14 cellular contexts compared by ENCODE assay signal in genomic region chr13:34046457-34046856, GRCh38.
DNase-seq lines count a peak whose midpoint lies in the region; ATAC-seq and TF ChIP-seq lines count a peak whose summit lies in the region.
"Had no signal": no experiment of that assay in that cellular context is flagged by ENCODE, and none has a peak within 500 bp of the region (broad histone marks: within the 10 kb centered on the region; RNA-seq: fewer than 3 reads in every experiment).

No MANE protein-coding gene starts in this region.

- H3K36me3 Mint-ChIP-seq in activated CD4-positive, alpha-beta T cell treated with anti-CD3 and anti-CD28 coated beads for 36 hours (ENCODE audit: low read depth) = no peaks in the 10 kb centered on the region
- H3K36me3 Mint-ChIP-seq: CD4-positive, CD25-positive, alpha-beta regulatory T cell had no signal

- H3K9me3 Mint-ChIP-seq in activated CD4-positive, alpha-beta T cell treated with anti-CD3 and anti-CD28 coated beads for 36 hours (ENCODE audit: low read depth) = peaks cover 4% of the 10 kb centered on the region
- H3K9me3 Mint-ChIP-seq: GM23338 had no signal

- H3K27me3 Mint-ChIP-seq in activated CD4-positive, alpha-beta T cell treated with anti-CD3 and anti-CD28 coated beads for 36 hours = peaks cover 2% of the 10 kb centered on the region
- H3K27me3 Mint-ChIP-seq: CD4-positive, CD25-positive, alpha-beta regulatory T cell had no signal

- CTCF ChIA-PET in activated CD4-positive, alpha-beta T cell treated with anti-CD3 and anti-CD28 coated beads for 36 hours (lab: Charles Lee) = no interaction called here

- intact Hi-C loops in activated CD4-positive, alpha-beta T cell treated with anti-CD3 and anti-CD28 coated beads for 36 hours (cut with DNase I, micrococcal nuclease) = no loop called here
- intact Hi-C loops in spleen (cut with DNase I; ENCODE audit: low total_unique reads) = no loop called here

- no peak for TF ChIP-seq POLR2A in spleen (IDR thresholded peaks at IDR 0.05)

- DNase-seq in GM12865 (ENCODE audit: low read depth) (peak; percentile 20), RPMI7951 (ENCODE audit: low read depth) (peak; percentile 21), fibroblast of peridontal ligament (ENCODE audit: extremely low read depth) (peak; percentile 78), ecto neural progenitor cell (ENCODE audit: low spot score) (no peak), substantia nigra (lab: John Stamatoyannopoulos, UW) (no peak), spleen (no peak)
- no peak for DNase-seq in activated CD4-positive, alpha-beta T cell treated with anti-CD3 and anti-CD28 coated beads for 36 hours
- DNase-seq: 8988T; CD4-positive, CD25-positive, alpha-beta regulatory T cell; H9 had no signal

- H3K9me3 ChIP-seq in spleen = peaks cover 0 to 15% (median 9%) of the 10 kb centered on the region in 8 donors
- H3K9me3 ChIP-seq: BLaER1 treated with 17β-estradiol and CSF1 and Interleukin-3, amounts not matched to agents 10 nM and 100 nM had no signal

- no peaks in the 10 kb centered on the region for H3K27me3 ChIP-seq in spleen (replicated peaks in 1 of 7)
- H3K27me3 ChIP-seq: BLaER1 treated with 17β-estradiol and CSF1 and Interleukin-3, amounts not matched to agents 10 nM and 100 nM had no signal

- POLR2A ChIA-PET in activated CD4-positive, alpha-beta T cell treated with anti-CD3 and anti-CD28 coated beads for 36 hours (lab: Charles Lee) = no interaction called here

- H3K27ac ChIP-seq in substantia nigra (ENCODE audit: low read depth, low read length, poor library complexity, severe bottlenecking) = no peak overlapping the region
- no peak overlapping the region for H3K27ac ChIP-seq in spleen
- H3K27ac ChIP-seq: BLaER1 treated with 17β-estradiol and CSF1 and Interleukin-3, amounts not matched to agents 10 nM and 100 nM had no signal

- no peaks in the 10 kb centered on the region for H3K36me3 ChIP-seq in spleen
- H3K36me3 ChIP-seq: BLaER1 treated with 17β-estradiol and CSF1 and Interleukin-3, amounts not matched to agents 10 nM and 100 nM had no signal

- H3K4me3 Mint-ChIP-seq in activated CD4-positive, alpha-beta T cell treated with anti-CD3 and anti-CD28 coated beads for 36 hours = no peak overlapping the region
- H3K4me3 Mint-ChIP-seq: CD4-positive, CD25-positive, alpha-beta regulatory T cell; GM23338; H9 had no signal

- 85 to 93% (median 87%) methylated on average over 5 of the region's 5 CpGs for WGBS in spleen, 5 donors

- no peak for TF ChIP-seq CTCF in GM12865 (IDR thresholded peaks at IDR 0.05; ENCODE audit: insufficient read depth, low read depth, low read length, missing control alignments)
- TF ChIP-seq CTCF in spleen (IDR thresholded peaks at IDR 0.05 in 8 of 11, conservative IDR thresholded peaks at IDR 0.05 in 3 of 11) = no peak

- no peak overlapping the region for H3K4me3 ChIP-seq in GM12865 (ENCODE audit: low read depth, low read length)
- H3K4me3 ChIP-seq in spleen = no peak overlapping the region
- H3K4me3 ChIP-seq: BLaER1 treated with 17β-estradiol and CSF1 and Interleukin-3, amounts not matched to agents 10 nM and 100 nM; GM23338 had no signal

- peak; percentile 49 for ATAC-seq in HG03565 (IDR thresholded peaks at IDR 0.05; ENCODE audit: unreplicated experiment)
- ATAC-seq in activated CD4-positive, alpha-beta T cell treated with anti-CD3 and anti-CD28 coated beads for 36 hours = no peak
- ATAC-seq: GM23338, HepG2 had no signal

- H3K4me1 ChIP-seq in spleen = no peaks in the 10 kb centered on the region
- H3K4me1 ChIP-seq: BLaER1 treated with 17β-estradiol and CSF1 and Interleukin-3, amounts not matched to agents 10 nM and 100 nM had no signal

- no peaks in the 10 kb centered on the region for H3K4me1 Mint-ChIP-seq in activated CD4-positive, alpha-beta T cell treated with anti-CD3 and anti-CD28 coated beads for 36 hours
- H3K4me1 Mint-ChIP-seq: CD4-positive, CD25-positive, alpha-beta regulatory T cell; GM23338; H9 had no signal

- H3K27ac Mint-ChIP-seq in activated CD4-positive, alpha-beta T cell treated with anti-CD3 and anti-CD28 coated beads for 36 hours = no peak overlapping the region
- H3K27ac Mint-ChIP-seq: CD4-positive, CD25-positive, alpha-beta regulatory T cell; GM23338; H9 had no signal

Comparison
In these comparisons a context has a peak if more than half of its experiments do, and no peak if none do; other contexts are left out.
1. DNase-seq: peak in GM12865 (single experiment), RPMI7951 (single experiment) and fibroblast of peridontal ligament (single experiment); none in activated CD4-positive, alpha-beta T cell treated with anti-CD3 and anti-CD28 coated beads for 36 hours (single experiment), ecto neural progenitor cell (single experiment), substantia nigra (0 of 49) and spleen (single experiment).